ENCODE assay signal across 10 cellular contexts in genomic region chr11:107856981-107857517, GRCh38. TPM values are rescaled to one million over a fixed set of nuclear protein-coding genes. Genes with fewer than 3 reads are reported as not detected.
A peak's percentile ranks its signal among the peaks of the same experiment; 100 is the strongest.
DNase-seq lines count a peak whose midpoint lies in the region; ATAC-seq and TF ChIP-seq lines count a peak whose summit lies in the region.
"Had no signal": no experiment of that assay in that cellular context is flagged by ENCODE, and none has a peak within 500 bp of the region (broad histone marks: within the 10 kb centered on the region; RNA-seq: fewer than 3 reads in every experiment).

No MANE protein-coding gene starts in this region.

- TF ChIP-seq CTCF in right atrium auricular region (IDR thresholded peaks at IDR 0.05) (no peak), uterus (IDR thresholded peaks at IDR 0.05) (no peak)

- no peak overlapping the region for H3K4me3 Mint-ChIP-seq in T-helper 17 cell

- no peak overlapping the region for H3K4me3 ChIP-seq in right atrium auricular region
- no peak overlapping the region for H3K4me3 ChIP-seq in uterus

- no peaks in the 10 kb centered on the region for H3K27me3 ChIP-seq in right atrium auricular region
- no peaks in the 10 kb centered on the region for H3K27me3 ChIP-seq in uterus

- no peak for DNase-seq in Right ventricle myocardium inferior (ENCODE audit: missing footprints)
- no peak for DNase-seq in cardiac septum (ENCODE audit: low spot score)
- no peak for DNase-seq in T-helper 17 cell
- DNase-seq in right atrium auricular region (ENCODE audit: low spot score): peak; percentile 63
- DNase-seq in uterus: peak in 1 of 2 donors; percentile 21
- no peak for DNase-seq in NCI-H146 (lab: John Stamatoyannopoulos, UW)
- DNase-seq in NCI-H1930 (lab: John Stamatoyannopoulos, UW): no peak
- DNase-seq in activated CD4-positive, alpha-beta T cell treated with anti-CD3 and anti-CD28 coated beads, Interleukin-2, amount 50 U/mL, for 1 hour: no peak
- DNase-seq: NCI-H510A; stimulated activated CD4-positive, alpha-beta T cell treated with anti-CD3 and anti-CD28 coated beads, Interleukin-2, amount 100 ng/mL, for 48 hours had no signal

- no peak for TF ChIP-seq POLR2A in uterus (IDR thresholded peaks at IDR 0.05)

- H3K27ac Mint-ChIP-seq in T-helper 17 cell: peak overlapping the region; percentile 91

- H3K27me3 Mint-ChIP-seq in T-helper 17 cell: no peaks in the 10 kb centered on the region

- peaks cover 0 to 23% of the 10 kb centered on the region in 2 donors for H3K4me1 ChIP-seq in right atrium auricular region
- H3K4me1 ChIP-seq in uterus: no peaks in the 10 kb centered on the region

- intact Hi-C loops in Right ventricle myocardium inferior (cut with DNase I) (no loop called here), cardiac septum (cut with DNase I) (no loop called here), uterus (cut with DNase I; ENCODE audit: low total_unique reads) (no loop called here)

- H3K36me3 Mint-ChIP-seq in T-helper 17 cell (ENCODE audit: low read depth): peaks cover 2% of the 10 kb centered on the region

- H3K9me3 ChIP-seq in T-helper 17 cell (ENCODE audit: control insufficient read depth, low read length, poor library complexity, severe bottlenecking) (no peaks in the 10 kb centered on the region), right atrium auricular region (no peaks in the 10 kb centered on the region), uterus (no peaks in the 10 kb centered on the region)

- H3K36me3 ChIP-seq in right atrium auricular region: no peaks in the 10 kb centered on the region
- H3K36me3 ChIP-seq in uterus: no peaks in the 10 kb centered on the region

- H3K4me1 Mint-ChIP-seq in T-helper 17 cell: peaks cover 35% of the 10 kb centered on the region

- peak; percentile 51 for ATAC-seq in Right ventricle myocardium inferior
- ATAC-seq in T-helper 17 cell: no peak

- H3K27ac ChIP-seq in right atrium auricular region: peak overlapping the region in 1 of 2 donors; percentile 40
- H3K27ac ChIP-seq in uterus: peak overlapping the region; percentile 67 to 72

RNA-seq across cellular contexts. Expression of gene SLC35F2, which starts 1.5 kb away (rescaled TPM):
- total RNA-seq in Right ventricle myocardium inferior (0.46 TPM), cardiac septum (1.5 TPM), T-helper 17 cell (1 to 10 TPM; 7.3 to 9.1 TPM), right atrium auricular region (1 to 10 TPM; 5.8 to 6.0 TPM), uterus (10 to 100 TPM in 1 of 4 donors, 1 to 10 TPM in 3; 5.4 to 34.9 (median 6.2) TPM)
